21 cellular contexts compared by ENCODE assay signal in the genomic region with DNA sequence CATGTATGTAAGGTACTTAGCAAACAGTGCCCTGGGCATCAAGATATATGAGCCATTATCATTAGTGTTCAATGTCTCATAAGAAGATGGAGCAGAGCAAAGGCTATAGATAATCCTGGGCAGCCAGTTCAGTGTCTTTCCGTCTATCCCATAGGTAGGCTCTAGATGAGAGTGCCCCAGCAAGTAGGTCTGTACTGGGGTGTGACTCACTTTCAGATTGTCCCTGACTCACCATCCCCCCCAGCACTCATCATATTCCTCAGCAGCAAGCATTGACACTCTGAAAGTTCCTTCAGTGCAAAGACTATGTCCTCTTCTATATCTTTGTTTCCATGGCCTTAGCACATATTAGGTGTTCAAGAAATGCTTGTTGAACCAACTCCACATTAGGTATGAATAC. TPM values are rescaled to one million over a fixed set of nuclear protein-coding genes. Genes with fewer than 3 reads are reported as not detected.
DNase-seq lines count a peak whose midpoint lies in the region; ATAC-seq and TF ChIP-seq lines count a peak whose summit lies in the region.
"Had no signal": no experiment of that assay in that cellular context is flagged by ENCODE, and none has a peak within 500 bp of the region (broad histone marks: within the 10 kb centered on the region; RNA-seq: fewer than 3 reads in every experiment).

No MANE protein-coding gene starts in this region.

- peak; percentile 36 for ATAC-seq in activated CD4-positive, alpha-beta T cell treated with anti-CD3 and anti-CD28 coated beads for 36 hours
- ATAC-seq in stimulated activated effector memory CD8-positive, alpha-beta T cell treated with anti-CD3 and anti-CD28 coated beads, Interleukin-12 subunit alpha, Interleukin-12 subunit beta, amount 100 ng/mL, for 72 hours = peak; percentile 63
- ATAC-seq: CD8-positive, alpha-beta T cell; HepG2; Panc1; Right ventricle myocardium inferior had no signal

- H3K4me1 Mint-ChIP-seq in activated CD4-positive, alpha-beta T cell treated with anti-CD3 and anti-CD28 coated beads for 36 hours = no peaks in the 10 kb centered on the region
- no peaks in the 10 kb centered on the region for H3K4me1 Mint-ChIP-seq in stimulated activated effector memory CD8-positive, alpha-beta T cell treated with anti-CD3 and anti-CD28 coated beads, Interleukin-12 subunit alpha, Interleukin-12 subunit beta, amount 100 ng/mL, for 72 hours
- H3K4me1 Mint-ChIP-seq: B cell had no signal

- CTCF ChIA-PET in activated CD4-positive, alpha-beta T cell treated with anti-CD3 and anti-CD28 coated beads for 36 hours (lab: Charles Lee) = no interaction called here

- no peak overlapping the region for H3K4me3 Mint-ChIP-seq in activated CD4-positive, alpha-beta T cell treated with anti-CD3 and anti-CD28 coated beads for 36 hours
- H3K4me3 Mint-ChIP-seq in stimulated activated effector memory CD8-positive, alpha-beta T cell treated with anti-CD3 and anti-CD28 coated beads, Interleukin-12 subunit alpha, Interleukin-12 subunit beta, amount 100 ng/mL, for 72 hours = no peak overlapping the region
- H3K4me3 Mint-ChIP-seq: B cell; CD8-positive, alpha-beta T cell had no signal

- H3K27me3 Mint-ChIP-seq in activated CD4-positive, alpha-beta T cell treated with anti-CD3 and anti-CD28 coated beads for 36 hours = peaks cover 3% of the 10 kb centered on the region

- DNase-seq in activated CD4-positive, alpha-beta T cell treated with anti-CD3 and anti-CD28 coated beads for 36 hours = no peak
- no peak for DNase-seq in activated CD4-positive, alpha-beta T cell treated with anti-CD3 and anti-CD28 coated beads for 48 hours
- peak; percentile 9 for DNase-seq in RPMI7951 (ENCODE audit: low read depth)
- peak; percentile 73 for DNase-seq in epithelial cell of esophagus (ENCODE audit: low read depth)
- DNase-seq in stimulated activated effector memory CD8-positive, alpha-beta T cell treated with anti-CD3 and anti-CD28 coated beads, Interleukin-12 subunit alpha, Interleukin-12 subunit beta, amount 100 ng/mL, for 72 hours (ENCODE audit: low spot score in 2 of 2) = no peak
- DNase-seq in UCSD-AML1 (lab: John Stamatoyannopoulos, UW; ENCODE audit: unreplicated experiment) = no peak
- no peak for DNase-seq in nucleus accumbens (lab: John Stamatoyannopoulos, UW)
- DNase-seq in DMS53 treated with DMSO at 0.1 percent for 48 hours (lab: John Stamatoyannopoulos, UW; ENCODE audit: unreplicated experiment) = no peak
- DNase-seq: Caco-2; CD8-positive, alpha-beta T cell; DMS79; HCEC 1CT; NCI-H1694; NCI-H2029 treated with DMSO at 0.1 percent for 48 hours; NCI-H2227 treated with DMSO at 0.1 percent for 48 hours; NCI-H526 treated with DMSO at 0.1 percent for 48 hours; SJCRH30 had no signal

- POLR2A ChIA-PET in activated CD4-positive, alpha-beta T cell treated with anti-CD3 and anti-CD28 coated beads for 36 hours (lab: Charles Lee) = no interaction called here

- H3K9me3 Mint-ChIP-seq in activated CD4-positive, alpha-beta T cell treated with anti-CD3 and anti-CD28 coated beads for 36 hours (ENCODE audit: low read depth) = no peaks in the 10 kb centered on the region
- H3K9me3 Mint-ChIP-seq in stimulated activated effector memory CD8-positive, alpha-beta T cell treated with anti-CD3 and anti-CD28 coated beads, Interleukin-12 subunit alpha, Interleukin-12 subunit beta, amount 100 ng/mL, for 72 hours = peaks cover 6% of the 10 kb centered on the region

- no peak overlapping the region for H3K27ac Mint-ChIP-seq in activated CD4-positive, alpha-beta T cell treated with anti-CD3 and anti-CD28 coated beads for 36 hours
- H3K27ac Mint-ChIP-seq in stimulated activated effector memory CD8-positive, alpha-beta T cell treated with anti-CD3 and anti-CD28 coated beads, Interleukin-12 subunit alpha, Interleukin-12 subunit beta, amount 100 ng/mL, for 72 hours = no peak overlapping the region
- H3K27ac Mint-ChIP-seq: B cell; CD8-positive, alpha-beta T cell had no signal

- no peak for TF ChIP-seq CTCF in epithelial cell of esophagus (IDR thresholded peaks at IDR 0.05; ENCODE audit: insufficient read depth, low read depth, low read length, missing control alignments)

- H3K36me3 Mint-ChIP-seq in activated CD4-positive, alpha-beta T cell treated with anti-CD3 and anti-CD28 coated beads for 36 hours (ENCODE audit: low read depth) = no peaks in the 10 kb centered on the region
- H3K36me3 Mint-ChIP-seq in stimulated activated effector memory CD8-positive, alpha-beta T cell treated with anti-CD3 and anti-CD28 coated beads, Interleukin-12 subunit alpha, Interleukin-12 subunit beta, amount 100 ng/mL, for 72 hours = no peaks in the 10 kb centered on the region
- H3K36me3 Mint-ChIP-seq: CD8-positive, alpha-beta T cell had no signal

- intact Hi-C loops in activated CD4-positive, alpha-beta T cell treated with anti-CD3 and anti-CD28 coated beads for 36 hours (cut with DNase I, micrococcal nuclease) = no loop called here

- no peak overlapping the region for H3K4me3 ChIP-seq in epithelial cell of esophagus (ENCODE audit: low read length)
- H3K4me3 ChIP-seq: SJCRH30 had no signal

RNA-seq across cellular contexts. Expression of a gene that starts 20.0 kb away (rescaled TPM):
- 10 to 100 TPM; 44.1 to 55.8 TPM for total RNA-seq in activated CD4-positive, alpha-beta T cell treated with anti-CD3 and anti-CD28 coated beads for 36 hours
- 44.4 and 49.5 TPM in 2 replicates for total RNA-seq in RPMI7951 (2014; rRNA removed; shearing (Covaris generic))

Comparison
In these comparisons a context has a peak if more than half of its experiments do, and no peak if none do; other contexts are left out.
1. DNase-seq: peak in RPMI7951 (single experiment) and epithelial cell of esophagus (single experiment); none in activated CD4-positive, alpha-beta T cell treated with anti-CD3 and anti-CD28 coated beads for 36 hours (single experiment), activated CD4-positive, alpha-beta T cell treated with anti-CD3 and anti-CD28 coated beads for 48 hours (single experiment), stimulated activated effector memory CD8-positive, alpha-beta T cell treated with anti-CD3 and anti-CD28 coated beads, Interleukin-12 subunit alpha, Interleukin-12 subunit beta, amount 100 ng/mL, for 72 hours (0 of 2), UCSD-AML1 (single experiment), nucleus accumbens (0 of 56) and DMS53 treated with DMSO at 0.1 percent for 48 hours (single experiment).